27 cellular contexts compared by ENCODE assay signal in the genomic region with DNA sequence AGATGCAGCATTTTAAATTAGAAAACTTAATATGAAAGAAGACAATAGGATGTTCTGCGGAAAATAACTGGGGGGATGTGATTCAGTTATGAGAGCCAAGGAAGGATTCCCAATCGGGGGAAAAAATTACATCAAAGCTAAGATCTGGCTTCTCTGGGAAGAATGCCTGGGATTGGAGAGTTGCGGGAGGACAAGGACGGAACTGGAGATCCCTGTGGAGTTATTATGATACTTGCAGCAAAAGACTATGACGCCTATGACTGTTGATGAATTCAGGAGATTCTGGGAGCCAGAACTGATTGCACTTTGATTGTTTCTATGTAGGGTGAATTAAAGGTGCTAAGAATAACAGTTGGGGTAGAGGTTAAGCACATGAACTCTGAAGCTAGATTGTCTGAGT. TPM values are rescaled to one million over a fixed set of nuclear protein-coding genes. Genes with fewer than 3 reads are reported as not detected.
A peak's percentile ranks its signal among the peaks of the same experiment; 100 is the strongest.
DNase-seq lines count a peak whose midpoint lies in the region; TF ChIP-seq lines count a peak whose summit lies in the region.
"Had no signal": no experiment of that assay in that cellular context is flagged by ENCODE, and none has a peak within 500 bp of the region (broad histone marks: within the 10 kb centered on the region; RNA-seq: fewer than 3 reads in every experiment).

No MANE protein-coding gene starts in this region.

- intact Hi-C loops in esophagus muscularis mucosa (cut with DNase I): no loop called here

- no peaks in the 10 kb centered on the region for H3K36me3 ChIP-seq in esophagus muscularis mucosa
- H3K36me3 ChIP-seq: BE2C; BLaER1; BLaER1 treated with 17β-estradiol and CSF1 and Interleukin-3, amounts not matched to agents 10 nM and 100 nM had no signal

- no peaks in the 10 kb centered on the region for H3K9me3 ChIP-seq in esophagus muscularis mucosa
- H3K9me3 ChIP-seq: A549; BE2C; BLaER1; BLaER1 treated with 17β-estradiol and CSF1 and Interleukin-3, amounts not matched to agents 10 nM and 100 nM; Caco-2 had no signal

- peaks cover 0 to 9% (median 0%) of the 10 kb centered on the region in 4 donors for H3K27me3 ChIP-seq in esophagus muscularis mucosa
- H3K27me3 ChIP-seq: BLaER1; BLaER1 treated with 17β-estradiol and CSF1 and Interleukin-3, amounts not matched to agents 10 nM and 100 nM had no signal

- no peaks in the 10 kb centered on the region for H3K4me1 ChIP-seq in esophagus muscularis mucosa
- H3K4me1 ChIP-seq: A549, BE2C, Caco-2 had no signal

- no peak for TF ChIP-seq CTCF in esophagus muscularis mucosa (IDR thresholded peaks at IDR 0.05)

- TF ChIP-seq EP300 in esophagus muscularis mucosa (IDR thresholded peaks at IDR 0.05): no peak

- no peak for TF ChIP-seq POLR2A in esophagus muscularis mucosa (IDR thresholded peaks at IDR 0.05; ENCODE audit: low read depth)

- H3K27ac ChIP-seq in esophagus muscularis mucosa (replicated peaks in 1 of 4): no peak overlapping the region
- H3K27ac ChIP-seq: 22Rv1; A549; BLaER1; BLaER1 treated with 17β-estradiol and CSF1 and Interleukin-3, amounts not matched to agents 10 nM and 100 nM; C4-2B had no signal

- H3K4me3 ChIP-seq in esophagus muscularis mucosa: no peak overlapping the region
- H3K4me3 ChIP-seq: A549; BLaER1; BLaER1 treated with 17β-estradiol and CSF1 and Interleukin-3, amounts not matched to agents 10 nM and 100 nM had no signal

- DNase-seq in esophagus muscularis mucosa (ENCODE audit: extremely low spot score): peak; percentile 55
- no peak for DNase-seq in SK-N-DZ (ENCODE audit: low spot score)
- DNase-seq: 8988T; ACHN; AML-193; BE2C; C1 segment of cervical spinal cord; Caco-2; Calu3; CD4-positive, alpha-beta memory T cell; CD4-positive, alpha-beta T cell; CD4-positive, CD25-positive, alpha-beta regulatory T cell; CD8-positive, alpha-beta memory T cell; CD8-positive, alpha-beta T cell; COR-L47; DMS 273 treated with DMSO at 0.1 percent for 48 hours; DMS153; DMS53; DMS79; DMS79 treated with DMSO at 0.1 percent for 48 hours; DND-41; EL had no signal

- 80% methylated on average over 5 of the region's 5 CpGs for WGBS in esophagus muscularis mucosa

RNA-seq across cellular contexts. Expression of gene MTX3, which starts 24.6 kb away (rescaled TPM):
- total RNA-seq in esophagus muscularis mucosa: 10 to 100 TPM; 15.0 to 20.8 (median 15.8) TPM
- 24.9 and 34.5 TPM in 2 replicates for polyA plus RNA-seq in SK-N-DZ (2014; cell fraction: cytosol; rRNA removed)
- polyA plus RNA-seq in SK-N-DZ (2014; cell fraction: nucleus; rRNA removed): 31.2 and 47.5 TPM in 2 replicates
